ENCODE assay signal across 32 cellular contexts in the genomic region with DNA sequence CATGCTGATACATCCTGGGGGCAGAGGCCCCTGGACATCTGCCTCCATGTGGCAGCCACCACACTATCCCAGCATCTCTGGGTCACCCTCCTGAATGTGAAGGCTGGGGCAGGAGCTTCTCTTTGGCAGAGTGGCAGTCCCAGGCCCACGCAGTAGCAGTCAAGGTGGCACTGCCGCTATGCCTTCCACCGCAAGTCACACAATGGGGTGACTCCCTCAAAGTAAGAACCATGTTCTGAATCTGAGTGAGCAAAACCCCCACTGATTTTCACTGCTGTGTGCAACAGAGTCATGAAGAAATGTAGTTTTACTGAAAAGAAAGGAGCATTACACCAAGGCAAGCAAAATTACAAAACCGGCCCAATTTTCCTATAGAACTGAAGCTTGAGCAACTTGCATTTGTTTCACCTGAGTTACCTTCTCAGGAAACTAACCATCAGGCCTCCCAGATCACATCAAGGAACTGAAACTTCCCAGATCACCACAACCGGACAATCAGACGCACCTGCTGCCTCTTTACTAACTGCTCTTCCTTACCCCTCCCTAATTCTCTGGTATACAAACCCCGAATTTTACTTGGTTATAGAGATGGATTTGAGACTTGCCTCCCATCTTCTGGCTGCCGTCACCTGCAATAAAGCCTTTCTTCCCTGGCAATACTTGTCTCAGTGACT.
"Had no signal": no experiment of that assay in that cellular context is flagged by ENCODE, and none has a peak within 500 bp of the region (broad histone marks: within the 10 kb centered on the region; RNA-seq: fewer than 3 reads in every experiment).

No MANE protein-coding gene starts in this region.

- H3K27ac Mint-ChIP-seq: activated CD8-positive, alpha-beta T cell treated with anti-CD3 and anti-CD28 coated beads for 36 hours; activated naive CD4-positive, alpha-beta T cell treated with anti-CD3 and anti-CD28 coated beads for 36 hours; activated naive CD4-positive, alpha-beta T cell treated with anti-CD3 and anti-CD28 coated beads, Interleukin-2, amount 50 U/mL, for 24 hours; activated naive CD8-positive, alpha-beta T cell treated with anti-CD3 and anti-CD28 coated beads for 36 hours; activated naive CD8-positive, alpha-beta T cell treated with anti-CD3 and anti-CD28 coated beads, Interleukin-2, amount 50 U/mL, for 24 hours; activated T-helper 2 cell treated with anti-CD3 and anti-CD28 coated beads, Interferon-gamma antibody, Interleukin-2, Interleukin-4, amounts not matched to agents 10 μg/mL and 5 μg/mL and 100 μg/mL, durations not matched to agents 14 hours and 24 hours and 36 hours; effector memory CD8-positive, alpha-beta T cell; WTC11 had no signal

- ATAC-seq: activated CD8-positive, alpha-beta T cell treated with anti-CD3 and anti-CD28 coated beads for 36 hours; activated naive CD8-positive, alpha-beta T cell treated with anti-CD3 and anti-CD28 coated beads, Interleukin-2, amount 50 U/mL, for 24 hours; activated T-cell treated with anti-CD3 and anti-CD28 coated beads, Interleukin-2, amount 50 U/mL, for 4 hours; body of pancreas; effector memory CD8-positive, alpha-beta T cell; foreskin keratinocyte; gastrocnemius medialis; heart left ventricle; WTC11 had no signal

- H3K4me3 ChIP-seq: adrenal gland, body of pancreas, esophagus muscularis mucosa, gastrocnemius medialis, heart left ventricle had no signal

- H3K27me3 Mint-ChIP-seq: activated CD8-positive, alpha-beta T cell treated with anti-CD3 and anti-CD28 coated beads for 36 hours; activated naive CD4-positive, alpha-beta T cell treated with anti-CD3 and anti-CD28 coated beads, Interleukin-2, amount 50 U/mL, for 24 hours; activated naive CD8-positive, alpha-beta T cell treated with anti-CD3 and anti-CD28 coated beads for 36 hours; activated naive CD8-positive, alpha-beta T cell treated with anti-CD3 and anti-CD28 coated beads, Interleukin-2, amount 50 U/mL, for 24 hours; effector memory CD8-positive, alpha-beta T cell had no signal

- H3K36me3 Mint-ChIP-seq: activated naive CD4-positive, alpha-beta T cell treated with anti-CD3 and anti-CD28 coated beads, Interleukin-2, amount 50 U/mL, for 24 hours; activated naive CD8-positive, alpha-beta T cell treated with anti-CD3 and anti-CD28 coated beads for 36 hours had no signal

- H3K9me3 ChIP-seq: adrenal gland, body of pancreas, esophagus muscularis mucosa, gastrocnemius medialis had no signal

- H3K27ac ChIP-seq: adrenal gland, body of pancreas, esophagus muscularis mucosa, foreskin keratinocyte, gastrocnemius medialis, heart left ventricle, VCaP had no signal

- FAIRE-seq: colon, TTC549 had no signal

- DNase-seq: activated CD4-positive, alpha-beta T cell treated with anti-CD3 and anti-CD28 coated beads for 48 hours; activated CD4-positive, alpha-beta T cell treated with anti-CD3 and anti-CD28 coated beads, Interleukin-2, amount 50 U/mL, for 1 hour; activated CD4-positive, alpha-beta T cell treated with anti-CD3 and anti-CD28 coated beads, Interleukin-2, amount 50 U/mL, for 48 hours; activated CD8-positive, alpha-beta memory T cell treated with anti-CD3 and anti-CD28 coated beads for 24 hours; activated CD8-positive, alpha-beta T cell treated with anti-CD3 and anti-CD28 coated beads for 36 hours; activated effector memory CD4-positive, alpha-beta T cell treated with anti-CD3 and anti-CD28 coated beads, Interleukin-2, amount 50 U/mL, for 16 hours; activated naive CD4-positive, alpha-beta T cell treated with anti-CD3 and anti-CD28 coated beads for 36 hours; activated naive CD8-positive, alpha-beta T cell treated with anti-CD3 and anti-CD28 coated beads for 36 hours; activated naive CD8-positive, alpha-beta T cell treated with anti-CD3 and anti-CD28 coated beads, Interleukin-2, amount 50 U/mL, for 24 hours; activated T-cell treated with anti-CD3 and anti-CD28 coated beads, Interleukin-2, amount 50 U/mL, for 4 hours; adrenal gland; amygdala; aorta; body of pancreas; caudate nucleus; cortex of kidney; dermis blood vessel endothelial cell; effector CD4-positive, alpha-beta T cell; effector memory CD8-positive, alpha-beta T cell; erythroblast; foreskin keratinocyte; gastrocnemius medialis; glutamatergic neuron; heart left ventricle; T-helper 2 cell had no signal

- H3K4me1 Mint-ChIP-seq: activated naive CD4-positive, alpha-beta T cell treated with anti-CD3 and anti-CD28 coated beads, Interleukin-2, amount 50 U/mL, for 24 hours; activated naive CD8-positive, alpha-beta T cell treated with anti-CD3 and anti-CD28 coated beads for 36 hours; activated naive CD8-positive, alpha-beta T cell treated with anti-CD3 and anti-CD28 coated beads, Interleukin-2, amount 50 U/mL, for 24 hours; WTC11 had no signal

- H3K4me1 ChIP-seq: body of pancreas, foreskin keratinocyte, gastrocnemius medialis, heart left ventricle had no signal

- H3K27me3 ChIP-seq: adrenal gland, body of pancreas, esophagus muscularis mucosa, foreskin keratinocyte, heart left ventricle had no signal

- H3K4me3 Mint-ChIP-seq: activated CD8-positive, alpha-beta T cell treated with anti-CD3 and anti-CD28 coated beads for 36 hours; activated naive CD4-positive, alpha-beta T cell treated with anti-CD3 and anti-CD28 coated beads for 36 hours; activated naive CD4-positive, alpha-beta T cell treated with anti-CD3 and anti-CD28 coated beads, Interleukin-2, amount 50 U/mL, for 24 hours; activated naive CD8-positive, alpha-beta T cell treated with anti-CD3 and anti-CD28 coated beads for 36 hours; activated naive CD8-positive, alpha-beta T cell treated with anti-CD3 and anti-CD28 coated beads, Interleukin-2, amount 50 U/mL, for 24 hours; activated T-cell treated with anti-CD3 and anti-CD28 coated beads, Interleukin-2, amount 50 U/mL, for 4 hours; effector memory CD8-positive, alpha-beta T cell; WTC11 had no signal

- H3K36me3 ChIP-seq: adrenal gland, esophagus muscularis mucosa, gastrocnemius medialis, heart left ventricle had no signal

- H3K9me3 Mint-ChIP-seq: activated T-cell treated with anti-CD3 and anti-CD28 coated beads, Interleukin-2, amount 50 U/mL, for 4 hours had no signal
